8 cellular contexts compared by ENCODE assay signal in the genomic region with DNA sequence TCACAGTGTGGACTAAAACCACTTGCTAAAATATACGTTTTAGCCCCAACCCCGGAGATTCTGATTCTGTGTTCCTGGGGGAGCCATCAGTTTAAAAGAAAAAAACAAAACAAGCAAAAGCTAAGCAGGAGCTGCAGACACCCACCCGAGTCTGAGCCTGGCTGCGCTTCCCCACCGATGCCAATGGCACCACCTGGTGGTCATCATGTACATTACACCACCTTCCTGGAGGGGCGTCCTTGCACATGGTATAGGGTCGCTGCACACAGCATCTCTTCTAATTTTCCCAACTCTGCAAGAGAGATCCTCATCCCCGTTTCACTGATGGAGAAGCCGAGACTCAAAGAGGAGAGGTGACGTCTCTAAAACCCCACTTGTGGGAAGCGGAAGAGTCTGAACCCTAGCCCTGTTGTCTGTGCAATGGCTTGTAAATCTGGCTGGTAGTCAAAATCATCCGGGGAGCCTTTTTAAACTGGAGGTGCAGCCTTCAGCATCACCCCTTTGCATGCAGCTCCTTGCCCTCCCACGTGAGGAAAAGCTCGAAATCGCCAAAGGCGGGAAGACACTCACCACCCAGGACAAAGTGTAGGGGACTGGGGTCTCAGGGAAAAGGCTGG. TPM values are rescaled to one million over a fixed set of nuclear protein-coding genes. Genes with fewer than 3 reads are reported as not detected.
A peak's percentile ranks its signal among the peaks of the same experiment; 100 is the strongest.
DNase-seq lines count a peak whose midpoint lies in the region; ATAC-seq and TF ChIP-seq lines count a peak whose summit lies in the region.

No MANE protein-coding gene starts in this region.

- no peak for TF ChIP-seq POLR2A in ovary (IDR thresholded peaks at IDR 0.05)

- H3K4me1 ChIP-seq in ovary (ENCODE audit: insufficient read depth) = no peaks in the 10 kb centered on the region
- no peaks in the 10 kb centered on the region for H3K4me1 ChIP-seq in tibial artery

- POLR2A ChIA-PET in GM10248 (lab: Yijun Ruan, JAX) = interaction anchor here (0.6 kb wide), 1 partner anchor 120 kb away, joined by 5 read pairs; no protein-coding TSS in a partner anchor

- DNase-seq in GM10248 (ENCODE audit: extremely low spot score) = peak; percentile 78
- peak; percentile 59 for DNase-seq in RKO (ENCODE audit: low spot score)
- DNase-seq in activated naive CD4-positive, alpha-beta T cell (lab: John Stamatoyannopoulos, UW) = peak in 3 of 4 experiments; percentile 22 to 26 (median 23)
- peak; percentile 61 for DNase-seq in globus pallidus (ENCODE audit: low spot score)
- peak; percentile 54 to 72 (median 67) for DNase-seq in ovary
- peak in 1 of 2 donors; percentile 51 for DNase-seq in tibial artery

- no peak for TF ChIP-seq EP300 in ovary (IDR thresholded peaks at IDR 0.05)

- H3K27me3 ChIP-seq in ovary (no peaks in the 10 kb centered on the region), tibial artery (peaks cover 0 to 11% of the 10 kb centered on the region in 2 donors)

- H3K27ac ChIP-seq in ovary (no peak overlapping the region), tibial artery (no peak overlapping the region)

- ATAC-seq in HG02970 (IDR thresholded peaks at IDR 0.05; ENCODE audit: low FRiP score, unreplicated experiment) (peak; percentile 73), GM21423 (IDR thresholded peaks at IDR 0.05; ENCODE audit: unreplicated experiment) (no peak)

- no peak overlapping the region for H3K4me3 ChIP-seq in ovary
- no peak overlapping the region for H3K4me3 ChIP-seq in tibial artery

- CTCF ChIA-PET in GM10248 (lab: Yijun Ruan, JAX) = interaction anchor here (0.6 to 3.9 kb wide), 20 partner anchors 9 to 559 kb away, joined by 3 to 31 read pairs (median 4); no protein-coding TSS in a partner anchor

- TF ChIP-seq CTCF in GM10248 (IDR thresholded peaks at IDR 0.05; ENCODE audit: control extremely low read depth, extremely low read depth, low read depth, missing control alignments) (peak; percentile 86), ovary (IDR thresholded peaks at IDR 0.05) (peak; percentile 79 to 81 (median 81)), tibial artery (IDR thresholded peaks at IDR 0.05) (peak; percentile 82 to 92)

- H3K36me3 ChIP-seq in ovary (no peaks in the 10 kb centered on the region), tibial artery (no peaks in the 10 kb centered on the region)

- 21 to 26% (median 25%) methylated on average over 16 of the region's 16 CpGs for WGBS in ovary, 3 donors

- H3K9me3 ChIP-seq in ovary (no peaks in the 10 kb centered on the region), tibial artery (no peaks in the 10 kb centered on the region)

- intact Hi-C loops in ovary (cut with DNase I) (loop anchor here in 3 of 4 donors (2.0 to 5.0 kb wide), 3 partner anchors 176 to 179 kb away; partner anchors contain the start of gene MAPK9 (in 2 of the 3)), tibial artery (cut with DNase I; ENCODE audit: low total_unique reads) (loop anchor here (5.0 kb wide), 1 partner anchor 179 kb away; the partner anchor contains the start of gene MAPK9)

RNA-seq across cellular contexts. Expression of gene CNOT6, which starts 23.1 kb away (rescaled TPM):
- total RNA-seq in ovary = 10 to 100 TPM; 12.5 to 24.9 (median 16.5) TPM
- polyA plus RNA-seq in ovary = 10 to 100 TPM; 10.3 to 11.4 TPM
